17 cellular contexts compared by ENCODE assay signal in genomic region chr13:90232291-90232690, GRCh38.
DNase-seq lines count a peak whose midpoint lies in the region; TF ChIP-seq lines count a peak whose summit lies in the region.
"Had no signal": no experiment of that assay in that cellular context is flagged by ENCODE, and none has a peak within 500 bp of the region (broad histone marks: within the 10 kb centered on the region; RNA-seq: fewer than 3 reads in every experiment).

No MANE protein-coding gene starts in this region.

- H3K4me2 ChIP-seq in trophoblast cell (ENCODE audit: low read length) (no peak overlapping the region), H9 (ENCODE audit: insufficient read depth, insufficient read length, low read length) (no peak overlapping the region)

- no peak overlapping the region for H3K4ac ChIP-seq in trophoblast cell (ENCODE audit: low read depth, low read length)
- H3K4ac ChIP-seq in H9 (ENCODE audit: low read depth, low read length) = no peak overlapping the region

- no peaks in the 10 kb centered on the region for H3K79me1 ChIP-seq in trophoblast cell (ENCODE audit: low read length)
- no peaks in the 10 kb centered on the region for H3K79me1 ChIP-seq in H9 (ENCODE audit: insufficient read depth, low read depth, low read length, poor library complexity, severe bottlenecking)

- H3K56ac ChIP-seq in H9 (ENCODE audit: insufficient read length, low read depth, low read length) = no peak overlapping the region

- H4K91ac ChIP-seq in trophoblast cell (ENCODE audit: low read depth, low read length) (no peak overlapping the region), H9 (ENCODE audit: insufficient read length, low read depth, low read length) (no peak overlapping the region)

- H2AK5ac ChIP-seq in trophoblast cell (ENCODE audit: low read length) (no peak overlapping the region), H9 (ENCODE audit: insufficient read length, low read length) (no peak overlapping the region)

- H3K14ac ChIP-seq in trophoblast cell (ENCODE audit: low read length) (no peak overlapping the region), H9 (ENCODE audit: insufficient read depth, low read length) (no peak overlapping the region)

- H3K27me3 Mint-ChIP-seq in H9 (ENCODE audit: low read depth) = no peaks in the 10 kb centered on the region
- H3K27me3 Mint-ChIP-seq: B cell; CD4-positive, alpha-beta T cell had no signal

- H3K4me3 Mint-ChIP-seq in H9 = no peak overlapping the region
- H3K4me3 Mint-ChIP-seq: B cell; CD4-positive, alpha-beta T cell had no signal

- no peak overlapping the region for H3K4me3 ChIP-seq in trophoblast cell (ENCODE audit: low read depth, low read length)
- H3K4me3 ChIP-seq: GM23248, HAP-1 had no signal

- H4K20me1 ChIP-seq in H9 (ENCODE audit: control insufficient read depth, insufficient read depth, insufficient read length) = no peaks in the 10 kb centered on the region

- DNase-seq in NCI-H226 = peak; percentile 9
- DNase-seq in astrocyte of the hippocampus (ENCODE audit: low read depth, low spot score) = peak; percentile 35
- peak; percentile 11 for DNase-seq in iPS-NIHi11 (ENCODE audit: low spot score)
- peak; percentile 1 to 40 for DNase-seq in trophoblast cell
- no peak for DNase-seq in stimulated activated naive CD4-positive, alpha-beta T cell (lab: John Stamatoyannopoulos, UW)
- no peak for DNase-seq in H9
- DNase-seq in DMS79 (lab: John Stamatoyannopoulos, UW) = no peak
- no peak for DNase-seq in occipital lobe (lab: John Stamatoyannopoulos, UW)
- DNase-seq: C1 segment of cervical spinal cord; Calu3; CD4-positive, alpha-beta T cell; DMS79 treated with DMSO at 0.1 percent for 48 hours; EL; GDM1; GM23248 had no signal

- H3K4me1 Mint-ChIP-seq in H9 = peaks cover 3 to 5% of the 10 kb centered on the region in 2 experiments; a peak in 3 of 4 replicates
- H3K4me1 Mint-ChIP-seq: B cell had no signal

- no peak overlapping the region for H4K12ac ChIP-seq in trophoblast cell (ENCODE audit: low read depth, low read length)

- no peak for TF ChIP-seq CTCF in H9 (conservative IDR thresholded peaks at IDR 0.05)

- H2AFZ ChIP-seq in trophoblast cell (ENCODE audit: insufficient read depth, low read length, poor library complexity) (no peak overlapping the region), H9 (ENCODE audit: low read length) (no peak overlapping the region)
- H2AFZ ChIP-seq: GM23248 had no signal

- no peak overlapping the region for H3K9ac ChIP-seq in trophoblast cell (ENCODE audit: low read length)
- H3K9ac ChIP-seq in H9 (ENCODE audit: extremely low read depth, insufficient read length, low read length) = no peak overlapping the region
- H3K9ac ChIP-seq: GM23248 had no signal

- H3K27ac ChIP-seq in trophoblast cell (ENCODE audit: low read depth, low read length) (no peak overlapping the region), H9 (ENCODE audit: insufficient read length, low read depth, low read length) (no peak overlapping the region)
- H3K27ac ChIP-seq: GM23248 had no signal

- no peak overlapping the region for H2BK15ac ChIP-seq in H9 (ENCODE audit: low read depth, low read length)

- no peak overlapping the region for H4K8ac ChIP-seq in trophoblast cell (ENCODE audit: low read depth, low read length)
- no peak overlapping the region for H4K8ac ChIP-seq in H9 (replicated peaks; ENCODE audit: insufficient read length, low read depth, low read length)

- H3K9me3 ChIP-seq in trophoblast cell (ENCODE audit: insufficient read depth, low read depth, low read length) (no peaks in the 10 kb centered on the region), H9 (ENCODE audit: control insufficient read depth, low read depth, low read length) (no peaks in the 10 kb centered on the region)
- H3K9me3 ChIP-seq: HAP-1 had no signal

- peaks cover 3 to 6% of the 10 kb centered on the region in 2 experiments; a peak in 4 of 5 replicates for H3K9me3 Mint-ChIP-seq in H9

- H3K27ac Mint-ChIP-seq in H9 = peak overlapping the region in 1 of 3 experiments; percentile 62; a peak in 1 of 7 replicates
- H3K27ac Mint-ChIP-seq: B cell; CD4-positive, alpha-beta T cell had no signal

- H3K4me1 ChIP-seq in trophoblast cell (ENCODE audit: control insufficient read depth in 1 of 2, insufficient read depth in 2 of 2, low read length in 2 of 2) (no peaks in the 10 kb centered on the region), H9 (ENCODE audit: insufficient read depth, low read length) (no peaks in the 10 kb centered on the region)
- H3K4me1 ChIP-seq: HAP-1 had no signal

- H3K79me2 ChIP-seq in trophoblast cell (ENCODE audit: control insufficient read depth, insufficient read depth, low read length, poor library complexity) (no peaks in the 10 kb centered on the region), H9 (ENCODE audit: insufficient read depth, low read length) (no peaks in the 10 kb centered on the region)

- no peak overlapping the region for H2BK12ac ChIP-seq in trophoblast cell (ENCODE audit: low read length)
- H2BK12ac ChIP-seq in H9 (ENCODE audit: insufficient read length, low read depth, low read length) = no peak overlapping the region

- H2BK5ac ChIP-seq in trophoblast cell (ENCODE audit: low read depth, low read length, poor library complexity) (no peak overlapping the region), H9 (ENCODE audit: insufficient read length, low read length) (no peak overlapping the region)

- H3K18ac ChIP-seq in trophoblast cell (ENCODE audit: low read length) = no peak overlapping the region
- H3K18ac ChIP-seq in H9 (ENCODE audit: insufficient read length, low read depth, low read length) = no peak overlapping the region

- H3K23me2 ChIP-seq in H9 (ENCODE audit: insufficient read length, low read depth, low read length, poor library complexity, severe bottlenecking) = no peaks in the 10 kb centered on the region

- H2BK120ac ChIP-seq in trophoblast cell (ENCODE audit: insufficient read depth, low read length, poor library complexity) = no peak overlapping the region
- no peak overlapping the region for H2BK120ac ChIP-seq in H9 (ENCODE audit: low read depth, low read length, poor library complexity, severe bottlenecking)

- no peak overlapping the region for H4K5ac ChIP-seq in H9 (ENCODE audit: insufficient read length, low read depth, low read length)

- no peak overlapping the region for H3T11ph ChIP-seq in H9 (ENCODE audit: low read length)

- H3K36me3 ChIP-seq in trophoblast cell (ENCODE audit: control insufficient read depth in 1 of 2, insufficient read depth in 2 of 2, low read length in 2 of 2) = no peaks in the 10 kb centered on the region
- H3K36me3 ChIP-seq: HAP-1 had no signal

- no peaks in the 10 kb centered on the region for H3K27me3 ChIP-seq in trophoblast cell (ENCODE audit: insufficient read depth, low read length)
- H3K27me3 ChIP-seq in H9 (ENCODE audit: insufficient read depth, low read length) = no peaks in the 10 kb centered on the region

- H2BK20ac ChIP-seq in H9 (ENCODE audit: low read depth, low read length, poor library complexity, severe bottlenecking) = no peak overlapping the region

- H3K23ac ChIP-seq in trophoblast cell (ENCODE audit: low read length) = no peak overlapping the region
- H3K23ac ChIP-seq in H9 (ENCODE audit: insufficient read length, low read depth, low read length) = no peak overlapping the region

- peaks cover 3 to 13% (median 4%) of the 10 kb centered on the region in 3 experiments; a peak in 5 of 7 replicates for H3K36me3 Mint-ChIP-seq in H9 (ENCODE audit: insufficient read depth in 1 of 3, low read depth in 3 of 3)

Comparison
In these comparisons a context has a peak if more than half of its experiments do, and no peak if none do; other contexts are left out.
1. DNase-seq: peak in NCI-H226 (single experiment), astrocyte of the hippocampus (single experiment), iPS-NIHi11 (single experiment) and trophoblast cell (2 of 2); none in stimulated activated naive CD4-positive, alpha-beta T cell (0 of 6), H9 (single experiment), DMS79 (single experiment) and occipital lobe (single experiment).